ENCODE assay signal across 25 cellular contexts in the genomic region with DNA sequence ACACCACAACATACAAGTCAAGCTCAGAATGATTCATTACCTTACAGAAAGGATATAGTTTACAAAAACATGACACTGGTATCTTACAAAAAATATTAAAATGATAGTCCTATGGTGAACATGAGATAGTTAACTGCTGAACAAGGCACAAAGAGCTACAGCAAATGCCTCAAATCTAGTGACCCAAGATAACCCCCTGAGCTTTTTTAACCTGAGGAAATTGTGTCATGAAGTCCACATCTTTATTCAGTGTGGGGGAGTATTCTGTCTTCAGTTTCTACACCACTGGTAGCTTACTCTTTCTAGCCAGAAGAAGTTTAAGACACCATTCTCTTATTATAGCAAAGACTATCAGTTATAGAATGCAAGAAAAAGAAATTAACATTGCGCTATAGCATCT.
DNase-seq lines count a peak whose midpoint lies in the region; ATAC-seq and TF ChIP-seq lines count a peak whose summit lies in the region.
"Had no signal": no experiment of that assay in that cellular context is flagged by ENCODE, and none has a peak within 500 bp of the region (broad histone marks: within the 10 kb centered on the region; RNA-seq: fewer than 3 reads in every experiment).

No MANE protein-coding gene starts in this region.

- no peak overlapping the region for H3K9ac ChIP-seq in H9 (ENCODE audit: extremely low read depth, insufficient read length, low read length)
- H3K9ac ChIP-seq: BLaER1 had no signal

- no peak overlapping the region for H2BK20ac ChIP-seq in H9 (ENCODE audit: low read depth, low read length, poor library complexity, severe bottlenecking)

- 95% methylated on average over 1 of the region's 1 CpG for WGBS in upper lobe of left lung, 2 donors
- no CpG with 5 or more reads among the region's 1 CpG for WGBS in H9 (ENCODE audit: extremely low coverage, insufficient read length, low lambda C conversion rate)

- no peak overlapping the region for H2BK12ac ChIP-seq in H9 (ENCODE audit: insufficient read length, low read depth, low read length)

- no peak overlapping the region for H3K27ac Mint-ChIP-seq in H9
- H3K27ac Mint-ChIP-seq: CD14-positive monocyte; CD4-positive, alpha-beta memory T cell; CD4-positive, CD25-positive, alpha-beta regulatory T cell; CD8-positive, alpha-beta memory T cell had no signal

- ATAC-seq in HG03460 (IDR thresholded peaks at IDR 0.05; ENCODE audit: unreplicated experiment) (no peak), upper lobe of left lung (ENCODE audit: low FRiP score in 2 of 2) (no peak), GM21825 (IDR thresholded peaks at IDR 0.05; ENCODE audit: unreplicated experiment) (no peak)
- ATAC-seq: GM12878 had no signal

- H3K27me3 Mint-ChIP-seq in H9 (ENCODE audit: low read depth), result no peaks in the 10 kb centered on the region
- H3K27me3 Mint-ChIP-seq: CD4-positive, alpha-beta memory T cell; CD4-positive, CD25-positive, alpha-beta regulatory T cell; CD8-positive, alpha-beta memory T cell had no signal

- H2AFZ ChIP-seq in H9 (ENCODE audit: low read length), result no peak overlapping the region

- no peaks in the 10 kb centered on the region for H3K23me2 ChIP-seq in H9 (ENCODE audit: insufficient read length, low read depth, low read length, poor library complexity, severe bottlenecking)

- H3K4me3 Mint-ChIP-seq in H9, result no peak overlapping the region
- H3K4me3 Mint-ChIP-seq: CD14-positive monocyte; CD4-positive, alpha-beta memory T cell; CD4-positive, CD25-positive, alpha-beta regulatory T cell; CD8-positive, alpha-beta memory T cell had no signal

- H4K5ac ChIP-seq in H9 (ENCODE audit: insufficient read length, low read depth, low read length), result no peak overlapping the region

- no peak overlapping the region for H2BK5ac ChIP-seq in H9 (ENCODE audit: insufficient read length, low read length)

- H3K9me3 Mint-ChIP-seq in H9, result peaks cover 3 to 6% of the 10 kb centered on the region in 2 experiments; a peak in 4 of 5 replicates

- peaks cover 7% of the 10 kb centered on the region in 2 experiments; a peak in 3 of 4 replicates for H3K4me1 Mint-ChIP-seq in H9
- H3K4me1 Mint-ChIP-seq: CD14-positive monocyte; CD4-positive, alpha-beta memory T cell; CD4-positive, CD25-positive, alpha-beta regulatory T cell; CD8-positive, alpha-beta memory T cell had no signal

- H3K4me1 ChIP-seq in upper lobe of left lung (no peaks in the 10 kb centered on the region), H9 (ENCODE audit: insufficient read depth, low read length) (0 out of 2 replicates have a peak, but pooled peaks cover 3% of the 10 kb centered on the region)
- H3K4me1 ChIP-seq: BE2C, BLaER1 had no signal

- H4K20me1 ChIP-seq in H9 (ENCODE audit: control insufficient read depth, insufficient read depth, insufficient read length), result no peaks in the 10 kb centered on the region
- H4K20me1 ChIP-seq: BLaER1 had no signal

- no peak overlapping the region for H3K56ac ChIP-seq in H9 (ENCODE audit: insufficient read length, low read depth, low read length)

- H3K36me3 ChIP-seq in upper lobe of left lung, result no peaks in the 10 kb centered on the region
- H3K36me3 ChIP-seq: BE2C, BLaER1 had no signal

- TF ChIP-seq CTCF in NB4 (IDR thresholded peaks at IDR 0.05; ENCODE audit: low read depth, low read length) (no peak), upper lobe of left lung (IDR thresholded peaks at IDR 0.05) (no peak), H9 (conservative IDR thresholded peaks at IDR 0.05) (no peak)

- H3K27ac ChIP-seq in upper lobe of left lung, result no peak overlapping the region
- no peak overlapping the region for H3K27ac ChIP-seq in H9 (ENCODE audit: insufficient read length, low read depth, low read length)
- H3K27ac ChIP-seq: BLaER1 had no signal

- no peak overlapping the region for H3T11ph ChIP-seq in H9 (ENCODE audit: low read length)

- H3K23ac ChIP-seq in H9 (ENCODE audit: insufficient read length, low read depth, low read length), result no peak overlapping the region

- H3K18ac ChIP-seq in H9 (ENCODE audit: insufficient read length, low read depth, low read length), result no peak overlapping the region

- TF ChIP-seq EP300 in upper lobe of left lung (IDR thresholded peaks at IDR 0.05), result no peak

- no peaks in the 10 kb centered on the region for H3K79me2 ChIP-seq in H9 (ENCODE audit: insufficient read depth, low read length)

- H2BK15ac ChIP-seq in H9 (ENCODE audit: low read depth, low read length), result no peak overlapping the region

- H3K4me3 ChIP-seq in NB4 (ENCODE audit: low read depth, low read length) (no peak overlapping the region), upper lobe of left lung (no peak overlapping the region)
- H3K4me3 ChIP-seq: BLaER1, GM12878 had no signal

- no peaks in the 10 kb centered on the region for H3K9me3 ChIP-seq in upper lobe of left lung
- H3K9me3 ChIP-seq in H9 (ENCODE audit: control insufficient read depth, low read depth, low read length), result no peaks in the 10 kb centered on the region
- H3K9me3 ChIP-seq: BE2C, BLaER1 had no signal

- H3K36me3 Mint-ChIP-seq in H9 (ENCODE audit: insufficient read depth in 1 of 3, low read depth in 3 of 3), result peaks cover 2 to 14% (median 5%) of the 10 kb centered on the region in 3 experiments; a peak in 4 of 7 replicates
- H3K36me3 Mint-ChIP-seq: CD14-positive monocyte; CD4-positive, alpha-beta memory T cell; CD4-positive, CD25-positive, alpha-beta regulatory T cell; CD8-positive, alpha-beta memory T cell had no signal

- H2AK5ac ChIP-seq in H9 (ENCODE audit: insufficient read length, low read length), result no peak overlapping the region

- H3K14ac ChIP-seq in H9 (ENCODE audit: insufficient read depth, low read length), result no peak overlapping the region

- no peak overlapping the region for H2BK120ac ChIP-seq in H9 (ENCODE audit: low read depth, low read length, poor library complexity, severe bottlenecking)

- DNase-seq in NB4 (ENCODE audit: low read depth), result peak; percentile 2
- peak; percentile 26 for DNase-seq in OCI-M1 (lab: John Stamatoyannopoulos, UW)
- peak; percentile 24 for DNase-seq in kidney glomerular epithelial cell (lab: John Stamatoyannopoulos, UW)
- DNase-seq in upper lobe of left lung, result no peak
- no peak for DNase-seq in H9
- DNase-seq: 8988T; ACHN; BE2C; C1 segment of cervical spinal cord; CD4-positive, alpha-beta memory T cell; CD4-positive, CD25-positive, alpha-beta regulatory T cell; CD8-positive, alpha-beta memory T cell; COR-L47; DMS 273 treated with DMSO at 0.1 percent for 48 hours; DMS153; DMS53; DMS79; DND-41; EL; GDM1 had no signal

- no peak overlapping the region for H3K4ac ChIP-seq in H9 (ENCODE audit: low read depth, low read length)

- no peak overlapping the region for H4K8ac ChIP-seq in H9 (replicated peaks; ENCODE audit: insufficient read length, low read depth, low read length)

- TF ChIP-seq POLR2A in NB4 (IDR thresholded peaks at IDR 0.05; ENCODE audit: extremely low read depth, insufficient read length) (no peak), upper lobe of left lung (IDR thresholded peaks at IDR 0.05) (no peak)

- H3K27me3 ChIP-seq in upper lobe of left lung, result no peaks in the 10 kb centered on the region
- H3K27me3 ChIP-seq in H9 (ENCODE audit: insufficient read depth, low read length), result no peaks in the 10 kb centered on the region
- H3K27me3 ChIP-seq: BE2C, BLaER1 had no signal

- no peak overlapping the region for H3K4me2 ChIP-seq in H9 (ENCODE audit: insufficient read depth, insufficient read length, low read length)
- H3K4me2 ChIP-seq: BLaER1 had no signal

- H3K79me1 ChIP-seq in H9 (ENCODE audit: insufficient read depth, low read depth, low read length, poor library complexity, severe bottlenecking), result no peaks in the 10 kb centered on the region

- no peak overlapping the region for H4K91ac ChIP-seq in H9 (ENCODE audit: insufficient read length, low read depth, low read length)

Comparison
In these comparisons a context has a peak if more than half of its experiments do, and no peak if none do; other contexts are left out.
1. DNase-seq: peak in NB4 (single experiment), OCI-M1 (single experiment) and kidney glomerular epithelial cell (single experiment); none in upper lobe of left lung (0 of 2) and H9 (single experiment).